ENCODE assay signal across 17 cellular contexts in the genomic region with DNA sequence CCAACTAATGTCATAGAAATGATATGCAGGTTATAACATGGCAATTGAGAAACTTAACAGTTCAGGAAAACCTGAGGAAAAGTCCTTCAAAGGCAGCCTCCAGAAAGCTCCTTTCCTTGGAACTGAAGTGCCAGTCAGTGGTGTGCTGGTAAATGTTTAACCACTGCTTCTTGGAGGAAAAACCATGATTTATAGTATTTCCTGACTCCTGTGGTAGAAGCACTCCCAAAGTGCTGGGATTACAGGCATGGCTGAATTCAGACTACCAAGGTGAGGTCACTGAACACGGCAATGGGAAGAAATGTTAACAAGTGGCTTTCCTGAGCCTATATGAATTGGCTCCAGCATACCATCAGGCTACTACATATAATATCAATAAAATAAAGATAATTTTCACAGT. TPM values are rescaled to one million over a fixed set of nuclear protein-coding genes. Genes with fewer than 3 reads are reported as not detected.
DNase-seq lines count a peak whose midpoint lies in the region; ATAC-seq and TF ChIP-seq lines count a peak whose summit lies in the region.
"Had no signal": no experiment of that assay in that cellular context is flagged by ENCODE, and none has a peak within 500 bp of the region (broad histone marks: within the 10 kb centered on the region; RNA-seq: fewer than 3 reads in every experiment).

No MANE protein-coding gene starts in this region.

- H3F3A ChIP-seq in neural progenitor cell (ENCODE audit: low read depth), result no peaks in the 10 kb centered on the region

- H3K36me3 ChIP-seq in Panc1 (ENCODE audit: control insufficient read depth, insufficient read depth, low read length) (no peaks in the 10 kb centered on the region), kidney epithelial cell (ENCODE audit: control insufficient read depth, insufficient read depth, low read length) (no peaks in the 10 kb centered on the region), neural progenitor cell (no peaks in the 10 kb centered on the region), ascending aorta (no peaks in the 10 kb centered on the region)
- H3K36me3 ChIP-seq: SJSA1 had no signal

- H3K27me3 ChIP-seq in Panc1 (ENCODE audit: control insufficient read depth, insufficient read depth, low read length) (no peaks in the 10 kb centered on the region), kidney epithelial cell (ENCODE audit: control insufficient read depth, insufficient read depth, low read length) (no peaks in the 10 kb centered on the region), neural progenitor cell (no peaks in the 10 kb centered on the region), ascending aorta (no peaks in the 10 kb centered on the region)

- 0 out of 2 replicates have a peak, but pooled peaks have one; percentile 35 for ATAC-seq in Panc1
- no peak for ATAC-seq in HG02870 (IDR thresholded peaks at IDR 0.05; ENCODE audit: unreplicated experiment)
- no peak for ATAC-seq in HG02588 (IDR thresholded peaks at IDR 0.05; ENCODE audit: unreplicated experiment)

- no peaks in the 10 kb centered on the region for H3K9me3 Mint-ChIP-seq in neural progenitor cell
- H3K9me3 Mint-ChIP-seq: HFFc6 had no signal

- no peak overlapping the region for H3K4me2 ChIP-seq in neural progenitor cell

- intact Hi-C loops in Panc1 (cut with micrococcal nuclease; ENCODE audit: unreplicated experiment), result no loop called here
- intact Hi-C loops in ascending aorta (cut with DNase I), result no loop called here

- H3K27ac ChIP-seq in Panc1 (ENCODE audit: low read length), result no peak overlapping the region
- H3K27ac ChIP-seq in neural progenitor cell, result no peak overlapping the region
- H3K27ac ChIP-seq in ascending aorta, result no peak overlapping the region
- H3K27ac ChIP-seq: C4-2B, SJSA1 had no signal

- CTCF ChIA-PET in Panc1 (lab: Charles Lee), result no interaction called here

- H3K79me2 ChIP-seq in neural progenitor cell (ENCODE audit: low read depth), result no peaks in the 10 kb centered on the region

- H3K9me3 ChIP-seq in Panc1 (ENCODE audit: control insufficient read depth, insufficient read depth, low read depth, low read length) (no peaks in the 10 kb centered on the region), neural progenitor cell (ENCODE audit: low read depth) (no peaks in the 10 kb centered on the region), ascending aorta (no peaks in the 10 kb centered on the region)
- H3K9me3 ChIP-seq: SJSA1 had no signal

- TF ChIP-seq CTCF in Panc1 (IDR thresholded peaks at IDR 0.05), result no peak
- TF ChIP-seq CTCF in kidney epithelial cell (IDR thresholded peaks at IDR 0.05; ENCODE audit: insufficient read depth, low read length, poor library complexity, severe bottlenecking), result no peak
- TF ChIP-seq CTCF in neural progenitor cell (IDR thresholded peaks at IDR 0.05), result no peak
- no peak for TF ChIP-seq CTCF in ascending aorta (IDR thresholded peaks at IDR 0.05)

- peak overlapping the region; percentile 47 for H2AFZ ChIP-seq in neural progenitor cell (replicated peaks)

- H3K27me3 Mint-ChIP-seq in neural progenitor cell (ENCODE audit: insufficient read depth, low read depth), result no peaks in the 10 kb centered on the region

- H3K36me3 Mint-ChIP-seq in neural progenitor cell, result no peaks in the 10 kb centered on the region

- no peaks in the 10 kb centered on the region for H3K4me1 Mint-ChIP-seq in neural progenitor cell

- BruUV-seq in Panc1 (replicated peaks; lab: Mats Ljungman, UMichigan), result no TSS peak

- H3K4me3 ChIP-seq in Panc1 (ENCODE audit: low read depth in 2 of 2, low read length in 2 of 2) (no peak overlapping the region), kidney epithelial cell (ENCODE audit: low read depth, low read length) (no peak overlapping the region), neural progenitor cell (no peak overlapping the region), ascending aorta (no peak overlapping the region)
- H3K4me3 ChIP-seq: SJSA1 had no signal

- H4K20me1 ChIP-seq in neural progenitor cell (ENCODE audit: low read depth), result no peaks in the 10 kb centered on the region

- DNase-seq in DMS53 (lab: John Stamatoyannopoulos, UW), result peak; percentile 86
- no peak for DNase-seq in Panc1 (ENCODE audit: low read depth, low spot score)
- DNase-seq in kidney epithelial cell (ENCODE audit: low read depth), result peak; percentile 91
- no peak for DNase-seq in neural progenitor cell (ENCODE audit: low spot score)
- DNase-seq in ascending aorta (ENCODE audit: low spot score in 2 of 2), result no peak
- no peak for DNase-seq in activated CD4-positive, alpha-beta T cell treated with anti-CD3 and anti-CD28 coated beads for 1 hour
- DNase-seq: DMS153, HFFc6, IMR-90, Karpas-422, NCI-H1105 treated with DMSO at 0.1 percent for 48 hours, NCI-H187, NCI-H774 had no signal

- POLR2A ChIA-PET in Panc1 (lab: Charles Lee), result no interaction called here

- in situ Hi-C loops in Panc1 (cut with HindIII; ENCODE audit: low pct_unique_long_range_greater_than_20kb, low sequenced_read_pairs), result no loop called here

- no peak overlapping the region for H3K4me3 Mint-ChIP-seq in neural progenitor cell
- H3K4me3 Mint-ChIP-seq: HFFc6 had no signal

- no peak overlapping the region for H3K27ac Mint-ChIP-seq in neural progenitor cell
- H3K27ac Mint-ChIP-seq: HFFc6 had no signal

- H3K9ac ChIP-seq in neural progenitor cell, result no peak overlapping the region

- H3K4me1 ChIP-seq in Panc1 (ENCODE audit: control insufficient read depth, insufficient read depth, low read length) (no peaks in the 10 kb centered on the region), neural progenitor cell (no peaks in the 10 kb centered on the region), ascending aorta (no peaks in the 10 kb centered on the region)
- H3K4me1 ChIP-seq: SJSA1 had no signal

RNA-seq across cellular contexts. Expression of a gene that starts 26.7 kb away (rescaled TPM):
- total RNA-seq in Panc1 (2021; ENCODE audit: unreplicated experiment) (56.2 TPM), kidney epithelial cell (18.8 and 23.1 TPM in 2 replicates), neural progenitor cell (ENCODE audit: low replicate concordance) (13.7 and 22.0 TPM in 2 replicates), ascending aorta (8.2 TPM)
- polyA plus RNA-seq in Panc1 (2012; ENCODE audit: insufficient read length), result 38.7 TPM

Comparison
In these comparisons a context has a peak if more than half of its experiments do, and no peak if none do; other contexts are left out.
1. DNase-seq: peak in DMS53 (single experiment) and kidney epithelial cell (single experiment); none in Panc1 (single experiment), neural progenitor cell (single experiment), ascending aorta (0 of 2) and activated CD4-positive, alpha-beta T cell treated with anti-CD3 and anti-CD28 coated beads for 1 hour (single experiment).